In the genomic region with DNA sequence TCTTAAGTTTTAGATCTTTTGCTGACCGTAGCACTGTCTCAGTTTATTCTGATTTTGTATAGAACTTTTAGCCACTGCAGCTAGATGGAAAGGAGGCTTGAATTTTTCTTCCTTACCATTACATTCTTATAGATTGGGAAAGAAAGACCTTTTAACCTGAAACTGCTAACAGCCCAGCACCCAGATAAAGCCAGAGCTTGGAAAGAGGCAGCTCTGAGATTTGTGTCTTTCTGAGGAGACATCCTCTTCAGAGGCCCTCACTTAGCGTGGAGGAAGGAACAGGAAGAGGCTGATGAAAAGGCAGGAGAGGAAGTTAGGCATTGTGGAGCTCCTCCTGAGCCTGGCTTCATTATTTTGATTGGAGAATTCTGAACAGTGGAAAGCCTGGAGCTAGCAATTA, we compare ENCODE assay signal across 17 cellular contexts.
"Had no signal": no experiment of that assay in that cellular context is flagged by ENCODE, and none has a peak within 500 bp of the region (broad histone marks: within the 10 kb centered on the region; RNA-seq: fewer than 3 reads in every experiment).

No MANE protein-coding gene starts in this region.

- H3K9me3 ChIP-seq: breast epithelium, neutrophil, thyroid gland had no signal

- H3K27me3 Mint-ChIP-seq: activated naive CD8-positive, alpha-beta T cell treated with anti-CD3 and anti-CD28 coated beads for 36 hours; T-helper 17 cell had no signal

- H3K27ac ChIP-seq: breast epithelium, neutrophil, thyroid gland had no signal

- H3K9me3 Mint-ChIP-seq: activated naive CD8-positive, alpha-beta T cell treated with anti-CD3 and anti-CD28 coated beads for 36 hours; activated T-cell treated with anti-CD3 and anti-CD28 coated beads, Interleukin-2, amount 50 U/mL, for 24 hours had no signal

- H3K4me3 Mint-ChIP-seq: activated naive CD8-positive, alpha-beta T cell treated with anti-CD3 and anti-CD28 coated beads for 36 hours; activated T-cell treated with anti-CD3 and anti-CD28 coated beads, Interleukin-2, amount 50 U/mL, for 24 hours; T-helper 17 cell had no signal

- H3K4me1 Mint-ChIP-seq: activated naive CD8-positive, alpha-beta T cell treated with anti-CD3 and anti-CD28 coated beads for 36 hours had no signal

- FAIRE-seq: colon, TTC549 had no signal

- H3K4me3 ChIP-seq: breast epithelium, thyroid gland had no signal

- H3K36me3 ChIP-seq: breast epithelium, thyroid gland had no signal

- H3K27me3 ChIP-seq: neutrophil, thyroid gland had no signal

- ATAC-seq: activated CD4-positive, CD25-positive, alpha-beta regulatory T cell treated with anti-CD3 and anti-CD28 coated beads, Interleukin-2, amount 50 U/mL, for 24 hours; SK-N-SH treated with all-trans-retinoic acid at 6 μM for 48 hours; T-helper 17 cell had no signal

- H3K27ac Mint-ChIP-seq: activated naive CD8-positive, alpha-beta T cell treated with anti-CD3 and anti-CD28 coated beads for 36 hours; activated T-cell treated with anti-CD3 and anti-CD28 coated beads, Interleukin-2, amount 50 U/mL, for 24 hours; T-helper 17 cell had no signal

- DNase-seq: activated effector memory CD4-positive, alpha-beta T cell treated with anti-CD3 and anti-CD28 coated beads, Interleukin-2, amount 50 U/mL, for 16 hours; activated naive CD8-positive, alpha-beta T cell treated with anti-CD3 and anti-CD28 coated beads for 36 hours; activated T-cell treated with anti-CD3 and anti-CD28 coated beads, Interleukin-2, amount 50 U/mL, for 24 hours; aorta; effector CD4-positive, alpha-beta T cell; islet precursor cell; retina; Right ventricle myocardium superior; stimulated activated CD4-positive, alpha-beta T cell treated with anti-CD3 and anti-CD28 coated beads, Interleukin-15, amount 100 ng/mL, for 24 hours; T-helper 17 cell; thyroid gland had no signal
